In the genomic region with DNA sequence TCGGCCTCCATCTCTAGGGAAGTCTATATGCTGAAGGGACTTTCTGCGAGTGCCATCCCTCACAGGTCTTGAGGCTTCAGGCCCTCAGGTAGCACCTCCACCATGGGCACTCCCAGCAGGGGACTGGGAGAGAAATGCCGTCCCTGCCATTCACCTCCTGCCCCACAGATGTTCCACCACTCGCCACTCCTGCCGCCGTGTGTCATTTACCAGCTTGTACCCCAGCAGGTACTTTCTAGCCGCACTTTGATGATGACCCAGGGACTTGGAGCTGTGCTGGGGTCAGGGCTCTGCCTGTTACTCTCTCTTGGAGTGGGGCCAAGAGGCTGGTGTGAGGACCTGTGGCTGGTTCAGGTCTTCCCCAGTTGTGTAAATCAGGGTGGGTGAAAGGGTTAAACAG, we compare ENCODE assay signal across 19 cellular contexts. TPM values are rescaled to one million over a fixed set of nuclear protein-coding genes. Genes with fewer than 3 reads are reported as not detected.
"Had no signal": no experiment of that assay in that cellular context is flagged by ENCODE, and none has a peak within 500 bp of the region (broad histone marks: within the 10 kb centered on the region; RNA-seq: fewer than 3 reads in every experiment).

No MANE protein-coding gene starts in this region.

- H3K27me3 ChIP-seq: body of pancreas, foreskin keratinocyte, stomach had no signal

- H3K9me3 ChIP-seq: body of pancreas, lower lobe of right lung, stomach had no signal

- ATAC-seq: activated CD4-positive, alpha-beta T cell treated with anti-CD3 and anti-CD28 coated beads for 36 hours; body of pancreas; foreskin keratinocyte; lower lobe of right lung; natural killer cell had no signal

- DNase-seq: activated CD4-positive, alpha-beta T cell treated with anti-CD3 and anti-CD28 coated beads for 36 hours; activated CD4-positive, alpha-beta T cell treated with anti-CD3 and anti-CD28 coated beads, Interleukin-2, amount 50 U/mL, for 48 hours; activated naive CD4-positive, alpha-beta T cell; activated naive CD8-positive, alpha-beta T cell treated with anti-CD3 and anti-CD28 coated beads for 36 hours; caudate nucleus; foreskin keratinocyte; hippocampal formation; islet precursor cell; lower lobe of right lung; natural killer cell; stomach; SW 1271; trophoblast cell had no signal

- H3K36me3 Mint-ChIP-seq: natural killer cell had no signal

- H3K9me3 Mint-ChIP-seq: activated naive CD8-positive, alpha-beta T cell treated with anti-CD3 and anti-CD28 coated beads for 36 hours; natural killer cell had no signal

- H3K4me1 ChIP-seq: foreskin keratinocyte, lower lobe of right lung, stomach had no signal

- H3K36me3 ChIP-seq: lower lobe of right lung had no signal

- H3K4me3 ChIP-seq: body of pancreas, lower lobe of right lung, stomach had no signal

- H3K27me3 Mint-ChIP-seq: activated CD4-positive, alpha-beta T cell treated with anti-CD3 and anti-CD28 coated beads for 36 hours; activated naive CD8-positive, alpha-beta T cell treated with anti-CD3 and anti-CD28 coated beads for 36 hours had no signal

- H3K27ac ChIP-seq: body of pancreas, foreskin keratinocyte, lower lobe of right lung, stomach, WERI-Rb-1 had no signal

- H3K4me3 Mint-ChIP-seq: activated CD4-positive, alpha-beta T cell treated with anti-CD3 and anti-CD28 coated beads for 36 hours; activated naive CD8-positive, alpha-beta T cell treated with anti-CD3 and anti-CD28 coated beads for 36 hours; natural killer cell had no signal

- H3K27ac Mint-ChIP-seq: activated CD4-positive, alpha-beta T cell treated with anti-CD3 and anti-CD28 coated beads for 36 hours; activated naive CD8-positive, alpha-beta T cell treated with anti-CD3 and anti-CD28 coated beads for 36 hours; natural killer cell had no signal

- FAIRE-seq: colon had no signal

- H3K4me1 Mint-ChIP-seq: activated CD4-positive, alpha-beta T cell treated with anti-CD3 and anti-CD28 coated beads for 36 hours; activated naive CD8-positive, alpha-beta T cell treated with anti-CD3 and anti-CD28 coated beads for 36 hours; natural killer cell had no signal

RNA-seq across cellular contexts. Expression of a gene that starts 32.5 kb away (rescaled TPM):
- total RNA-seq: activated CD4-positive, alpha-beta T cell treated with anti-CD3 and anti-CD28 coated beads for 36 hours; activated naive CD8-positive, alpha-beta T cell treated with anti-CD3 and anti-CD28 coated beads for 36 hours; epithelial cell of proximal tubule; fibroblast of lung; foreskin keratinocyte; lower lobe of right lung; natural killer cell; stomach; T-helper 2 cell treated with Interferon-gamma antibody and Interleukin-4, amounts not matched to agents 100 ng/mL and 5 ng/mL, for 36 hours had no signal
- polyA plus RNA-seq: fibroblast of lung, foreskin keratinocyte, stomach had no signal
